ENCODE assay signal across 13 cellular contexts in genomic region chr3:16596352-16597032, GRCh38.
A peak's percentile ranks its signal among the peaks of the same experiment; 100 is the strongest.
DNase-seq lines count a peak whose midpoint lies in the region; ATAC-seq lines count a peak whose summit lies in the region.
"Had no signal": no experiment of that assay in that cellular context is flagged by ENCODE, and none has a peak within 500 bp of the region (broad histone marks: within the 10 kb centered on the region; RNA-seq: fewer than 3 reads in every experiment).

No MANE protein-coding gene starts in this region.

- ATAC-seq in GM21619 (IDR thresholded peaks at IDR 0.05; ENCODE audit: unreplicated experiment) (peak; percentile 56), HG03432 (IDR thresholded peaks at IDR 0.05; ENCODE audit: unreplicated experiment) (peak; percentile 81)

- peak; percentile 30 for DNase-seq in activated naive CD4-positive, alpha-beta T cell treated with Interleukin-2 at 50 U/mL for 16 hours
- DNase-seq in activated naive CD4-positive, alpha-beta T cell (lab: John Stamatoyannopoulos, UW): no peak
- DNase-seq in stimulated activated CD8-positive, alpha-beta memory T cell treated with anti-CD3 and anti-CD28 coated beads, Interleukin-4, amount 100 ng/mL, for 48 hours: peak; percentile 36
- DNase-seq in NCI-H128 (lab: John Stamatoyannopoulos, UW; ENCODE audit: unreplicated experiment) (no peak), dedifferentiated amniotic fluid mesenchymal stem cell (ENCODE audit: extremely low spot score) (no peak), amniotic stem cell (lab: John Stamatoyannopoulos, UW) (no peak)
- DNase-seq: mesenchymal stem cell, NCI-H1105, NCI-H345, ovary, Peyer's patch had no signal

Comparison
In these comparisons a context has a peak if more than half of its experiments do, and no peak if none do; other contexts are left out.
1. DNase-seq: peak in activated naive CD4-positive, alpha-beta T cell treated with Interleukin-2 at 50 U/mL for 16 hours (single experiment) and stimulated activated CD8-positive, alpha-beta memory T cell treated with anti-CD3 and anti-CD28 coated beads, Interleukin-4, amount 100 ng/mL, for 48 hours (single experiment); none in activated naive CD4-positive, alpha-beta T cell (0 of 4), NCI-H128 (single experiment), dedifferentiated amniotic fluid mesenchymal stem cell (single experiment) and amniotic stem cell (single experiment).